ENCODE assay signal across 8 cellular contexts in the genomic region with DNA sequence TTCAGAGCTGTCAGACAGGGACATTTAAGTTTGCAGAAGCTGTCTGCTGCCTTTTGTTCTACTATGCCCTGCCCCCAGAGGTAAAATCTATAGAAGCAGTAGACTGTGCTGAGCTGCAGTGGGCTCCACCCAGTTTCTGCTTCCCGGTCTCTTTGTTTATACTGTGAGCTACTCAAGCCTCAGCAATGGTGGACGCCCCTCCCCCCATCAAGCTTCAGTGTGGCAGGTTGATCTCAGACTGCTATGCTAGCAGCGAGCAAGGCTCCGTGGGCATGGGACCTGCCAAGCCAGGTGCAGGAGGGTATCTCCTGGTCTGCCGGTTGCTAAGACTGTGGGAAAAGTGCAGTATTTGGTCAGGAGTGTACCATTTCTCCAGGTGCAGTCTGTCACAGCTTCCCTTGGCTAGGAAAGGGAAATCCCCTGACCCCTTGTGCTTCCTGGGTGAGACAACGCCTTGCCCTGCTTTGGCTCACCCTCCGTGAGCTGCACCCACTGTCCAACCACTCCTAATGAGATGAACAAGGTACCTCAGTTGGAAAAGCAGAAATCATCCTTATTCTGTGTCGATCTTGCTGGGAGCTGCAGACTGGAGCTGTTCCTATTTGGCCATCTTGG.
A peak's percentile ranks its signal among the peaks of the same experiment; 100 is the strongest.
DNase-seq lines count a peak whose midpoint lies in the region; FAIRE-seq and TF ChIP-seq lines count a peak whose summit lies in the region.
"Not testable (repeated sequence)": the region's sequence is repeated elsewhere in the genome, so short reads cannot be mapped to it uniquely, and the experiment has no call there.

No MANE protein-coding gene starts in this region.

- H3K23ac ChIP-seq in mesenchymal stem cell (ENCODE audit: low read length in 2 of 2): not testable (repeated sequence)

- intact Hi-C loops in Caco-2 (cut with micrococcal nuclease; ENCODE audit: unreplicated experiment): not testable (repeated sequence)

- DNase-seq in Caco-2: peak; percentile 63 to 66
- peak; percentile 80 for DNase-seq in HT-29 (ENCODE audit: low spot score)
- DNase-seq in NCI-H2029 treated with DMSO at 0.1 percent for 48 hours (lab: John Stamatoyannopoulos, UW): peak; percentile 32
- peak; percentile 80 for DNase-seq in OCI-M1 (lab: John Stamatoyannopoulos, UW)
- DNase-seq in astrocyte (ENCODE audit: low read depth); smooth muscle cell (lab: John Stamatoyannopoulos, UW; ENCODE audit: unreplicated experiment): not testable (repeated sequence)
- DNase-seq in cardiac muscle cell (ENCODE audit: low read depth in 1 of 2, low spot score in 1 of 2): peak in 1 of 2 donors; percentile 68
- peak; percentile 49 for DNase-seq in mesenchymal stem cell

- peak overlapping the region; percentile 90 for H4K8ac ChIP-seq in mesenchymal stem cell (ENCODE audit: low read length)

- H3K4me1 ChIP-seq in Caco-2; astrocyte (ENCODE audit: insufficient read depth, low read length); mesenchymal stem cell (ENCODE audit: control insufficient read depth, insufficient read depth, low read depth, low read length): not testable (repeated sequence)
- H3K4me1 ChIP-seq in cardiac muscle cell (ENCODE audit: low read depth) (peaks cover 15% of the 10 kb centered on the region), smooth muscle cell (ENCODE audit: low read depth) (peaks cover 16% of the 10 kb centered on the region)

- peak overlapping the region; percentile 68 for H3K27ac Mint-ChIP-seq in Caco-2 (ENCODE audit: unreplicated experiment)
- not testable (repeated sequence) for H3K27ac Mint-ChIP-seq in astrocyte (ENCODE audit: unreplicated experiment)

- H3K4me3 ChIP-seq in Caco-2 (ENCODE audit: low read depth, low read length): peak overlapping the region; percentile 20
- H3K4me3 ChIP-seq in astrocyte (ENCODE audit: insufficient read depth, low read depth, low read length); cardiac muscle cell; mesenchymal stem cell (ENCODE audit: insufficient read depth in 1 of 2, low read depth in 1 of 2, low read length in 2 of 2); smooth muscle cell: not testable (repeated sequence)

- H3F3A ChIP-seq in smooth muscle cell (ENCODE audit: low read depth): not testable (repeated sequence)

- not testable (repeated sequence) for H3K27me3 Mint-ChIP-seq in Caco-2 (ENCODE audit: insufficient read depth, unreplicated experiment); astrocyte (ENCODE audit: low read depth, unreplicated experiment)

- not testable (repeated sequence) for H2BK120ac ChIP-seq in mesenchymal stem cell (ENCODE audit: low read depth, low read length)

- H4K20me1 ChIP-seq in astrocyte (ENCODE audit: insufficient read depth, low read length); smooth muscle cell (ENCODE audit: low read depth): not testable (repeated sequence)

- H2BK15ac ChIP-seq in mesenchymal stem cell (ENCODE audit: low read depth, poor library complexity, severe bottlenecking): peak overlapping the region; percentile 48

- H2AFZ ChIP-seq in astrocyte (ENCODE audit: low read depth, low read length): peak overlapping the region; percentile 75
- peak overlapping the region; percentile 94 for H2AFZ ChIP-seq in mesenchymal stem cell (ENCODE audit: low read depth, low read length)
- H2AFZ ChIP-seq in smooth muscle cell (ENCODE audit: low read depth): peak overlapping the region; percentile 47

- H3K9me3 ChIP-seq in Caco-2; astrocyte (ENCODE audit: insufficient read depth, low read depth, low read length); cardiac muscle cell (ENCODE audit: low read depth); mesenchymal stem cell (ENCODE audit: control insufficient read depth, low read length); smooth muscle cell (replicated peaks; ENCODE audit: low read depth): not testable (repeated sequence)

- not testable (repeated sequence) for H3K4me1 Mint-ChIP-seq in Caco-2 (ENCODE audit: low read depth, unreplicated experiment); astrocyte (ENCODE audit: low read depth, unreplicated experiment)

- CTCF ChIA-PET in Caco-2 (lab: Charles Lee): interaction anchor here (1.0 kb wide), 1 partner anchor 11 kb away, joined by 4 read pairs; no protein-coding TSS in a partner anchor

- not testable (repeated sequence) for H3K27ac ChIP-seq in astrocyte (ENCODE audit: low read depth, low read length); mesenchymal stem cell (ENCODE audit: low read length, poor library complexity, severe bottlenecking); smooth muscle cell (ENCODE audit: low read depth)
- H3K27ac ChIP-seq in cardiac muscle cell: peak overlapping the region; percentile 74

- H3K9ac ChIP-seq in astrocyte (ENCODE audit: low read length); mesenchymal stem cell (ENCODE audit: low read length); smooth muscle cell (ENCODE audit: low read depth): not testable (repeated sequence)

- H3K9me3 Mint-ChIP-seq in Caco-2 (ENCODE audit: unreplicated experiment); astrocyte (ENCODE audit: unreplicated experiment): not testable (repeated sequence)

- H3K14ac ChIP-seq in mesenchymal stem cell (ENCODE audit: low read length in 2 of 2): peak overlapping the region in 1 of 2 experiments; percentile 81

- H3K79me1 ChIP-seq in mesenchymal stem cell (replicated peaks; ENCODE audit: low read length, poor library complexity, severe bottlenecking): not testable (repeated sequence)

- peak overlapping the region; percentile 63 for H3K4me2 ChIP-seq in astrocyte (ENCODE audit: low read length)
- not testable (repeated sequence) for H3K4me2 ChIP-seq in mesenchymal stem cell (ENCODE audit: low read length, poor library complexity, severe bottlenecking); smooth muscle cell

- H2BK12ac ChIP-seq in mesenchymal stem cell (ENCODE audit: low read length in 2 of 2): peak overlapping the region in 1 of 2 experiments; percentile 84

- BruUV-seq in Caco-2 (replicated peaks; lab: Mats Ljungman, UMichigan): not testable (repeated sequence)

- peak overlapping the region in 1 of 2 experiments; percentile 51 for H3K4ac ChIP-seq in mesenchymal stem cell (ENCODE audit: low read depth in 1 of 2, low read length in 2 of 2)

- H2BK5ac ChIP-seq in mesenchymal stem cell (ENCODE audit: low read depth, low read length, poor library complexity, severe bottlenecking): not testable (repeated sequence)

- not testable (repeated sequence) for H3K79me2 ChIP-seq in astrocyte (ENCODE audit: insufficient read depth, low read length); smooth muscle cell (ENCODE audit: low read depth)

- H3K4me3 Mint-ChIP-seq in Caco-2 (ENCODE audit: unreplicated experiment): peak overlapping the region; percentile 61
- H3K4me3 Mint-ChIP-seq in astrocyte (ENCODE audit: unreplicated experiment): not testable (repeated sequence)

- peak in 1 of 2 experiments; percentile 12 for TF ChIP-seq CTCF in Caco-2 (IDR thresholded peaks at IDR 0.05; ENCODE audit: insufficient read depth in 1 of 2, low read depth in 1 of 2, low read length in 1 of 2, severe bottlenecking in 1 of 2, unreplicated experiment in 1 of 2)
- not testable (repeated sequence) for TF ChIP-seq CTCF in astrocyte (IDR thresholded peaks at IDR 0.05; ENCODE audit: insufficient read depth, low read depth, low read length); cardiac muscle cell (IDR thresholded peaks at IDR 0.05; ENCODE audit: low read depth, low read length); smooth muscle cell (IDR thresholded peaks at IDR 0.05; ENCODE audit: borderline replicate concordance, insufficient read depth, poor library complexity, severe bottlenecking)

- H3K27me3 ChIP-seq in Caco-2 (replicated peaks; ENCODE audit: control insufficient read depth, insufficient read depth, low read length); astrocyte (ENCODE audit: insufficient read depth, low read length); cardiac muscle cell; mesenchymal stem cell (ENCODE audit: control insufficient read depth in 1 of 2, insufficient read depth in 1 of 2, low read length in 2 of 2); smooth muscle cell (ENCODE audit: low read depth): not testable (repeated sequence)

- 66% methylated on average over 8 of the region's 8 CpGs for WGBS in mesenchymal stem cell
- WGBS in smooth muscle cell (ENCODE audit: low lambda C conversion rate): 66% methylated on average over 8 of the region's 8 CpGs

- peak overlapping the region; percentile 49 to 71 for H3K18ac ChIP-seq in mesenchymal stem cell (ENCODE audit: low read depth in 1 of 2, low read length in 2 of 2)

- H3K36me3 ChIP-seq in Caco-2 (ENCODE audit: control insufficient read depth, insufficient read depth, low read length); astrocyte (ENCODE audit: insufficient read depth, low read length); cardiac muscle cell; mesenchymal stem cell (ENCODE audit: control insufficient read depth in 1 of 2, insufficient read depth in 2 of 2, low read depth in 1 of 2, low read length in 2 of 2); smooth muscle cell (ENCODE audit: low read depth): not testable (repeated sequence)

- not testable (repeated sequence) for H3K36me3 Mint-ChIP-seq in Caco-2 (ENCODE audit: insufficient read depth, unreplicated experiment); astrocyte (ENCODE audit: low read depth, unreplicated experiment)

- FAIRE-seq in astrocyte (lab: Jason Lieb, UNC): peak; percentile 39

- POLR2A ChIA-PET in Caco-2 (lab: Charles Lee): not testable (repeated sequence)

- peak overlapping the region; percentile 70 for H4K91ac ChIP-seq in mesenchymal stem cell (ENCODE audit: low read length)

- H2AK5ac ChIP-seq in mesenchymal stem cell (ENCODE audit: low read length, severe bottlenecking): not testable (repeated sequence)
